2 cellular contexts compared by ENCODE assay signal in genomic region chr4:176622251-176622968, GRCh38.
A peak's percentile ranks its signal among the peaks of the same experiment; 100 is the strongest.
TF ChIP-seq lines count a peak whose summit lies in the region.

No MANE protein-coding gene starts in this region.

TF ChIP-seq in IMR-90, 13 proteins besides CTCF, POLR2A, EP300 and RAD21:
- TF ChIP-seq, protein P1, sequence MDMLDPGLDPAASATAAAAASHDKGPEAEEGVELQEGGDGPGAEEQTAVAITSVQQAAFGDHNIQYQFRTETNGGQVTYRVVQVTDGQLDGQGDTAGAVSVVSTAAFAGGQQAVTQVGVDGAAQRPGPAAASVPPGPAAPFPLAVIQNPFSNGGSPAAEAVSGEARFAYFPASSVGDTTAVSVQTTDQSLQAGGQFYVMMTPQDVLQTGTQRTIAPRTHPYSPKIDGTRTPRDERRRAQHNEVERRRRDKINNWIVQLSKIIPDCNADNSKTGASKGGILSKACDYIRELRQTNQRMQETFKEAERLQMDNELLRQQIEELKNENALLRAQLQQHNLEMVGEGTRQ (IDR thresholded peaks at IDR 0.05; ENCODE audit: low read depth, low read length), result no peak
- TF ChIP-seq CHD1 (IDR thresholded peaks at IDR 0.05; ENCODE audit: low read depth, low read length), result no peak
- no peak for TF ChIP-seq BHLHE40 (IDR thresholded peaks at IDR 0.05; ENCODE audit: low read depth, low read length)
- no peak for TF ChIP-seq RCOR1 (IDR thresholded peaks at IDR 0.05; ENCODE audit: insufficient replicate concordance, low read length)
- no peak for TF ChIP-seq MAZ (IDR thresholded peaks at IDR 0.05; ENCODE audit: borderline replicate concordance, low read depth, low read length)
- TF ChIP-seq RFX5 (IDR thresholded peaks at IDR 0.05; ENCODE audit: low read depth, low read length), result no peak
- TF ChIP-seq CEBPB (IDR thresholded peaks at IDR 0.05; ENCODE audit: low read depth, low read length), result peak; percentile 96
- no peak for TF ChIP-seq MAFK (IDR thresholded peaks at IDR 0.05; ENCODE audit: low read depth, low read length)
TF ChIP-seq in IMR-90: peak in this region for 1.

TF ChIP-seq in GM23338, 12 proteins besides CTCF, POLR2A, EP300 and RAD21:
- TF ChIP-seq POLR2AphosphoS5 (IDR thresholded peaks at IDR 0.05; ENCODE audit: low read depth) (no peak), EZH2 (IDR thresholded peaks at IDR 0.05; ENCODE audit: low read depth, unreplicated experiment) (no peak), CREB1 (CRISPR knock-in tag; IDR thresholded peaks at IDR 0.05; ENCODE audit: low read depth) (no peak), STAT1 (IDR thresholded peaks at IDR 0.05; ENCODE audit: unreplicated experiment) (no peak), ZNF331 (CRISPR knock-in tag; IDR thresholded peaks at IDR 0.05; ENCODE audit: low read depth) (no peak), EZH2phosphoT487 (IDR thresholded peaks at IDR 0.05; ENCODE audit: unreplicated experiment) (no peak), ETS1 (IDR thresholded peaks at IDR 0.05) (no peak), NANOG (IDR thresholded peaks at IDR 0.05; ENCODE audit: borderline replicate concordance) (no peak), ZNF114 (CRISPR knock-in tag; IDR thresholded peaks at IDR 0.05) (no peak), JUNB (IDR thresholded peaks at IDR 0.05; ENCODE audit: unreplicated experiment) (no peak)
- TF ChIP-seq, protein P2, sequence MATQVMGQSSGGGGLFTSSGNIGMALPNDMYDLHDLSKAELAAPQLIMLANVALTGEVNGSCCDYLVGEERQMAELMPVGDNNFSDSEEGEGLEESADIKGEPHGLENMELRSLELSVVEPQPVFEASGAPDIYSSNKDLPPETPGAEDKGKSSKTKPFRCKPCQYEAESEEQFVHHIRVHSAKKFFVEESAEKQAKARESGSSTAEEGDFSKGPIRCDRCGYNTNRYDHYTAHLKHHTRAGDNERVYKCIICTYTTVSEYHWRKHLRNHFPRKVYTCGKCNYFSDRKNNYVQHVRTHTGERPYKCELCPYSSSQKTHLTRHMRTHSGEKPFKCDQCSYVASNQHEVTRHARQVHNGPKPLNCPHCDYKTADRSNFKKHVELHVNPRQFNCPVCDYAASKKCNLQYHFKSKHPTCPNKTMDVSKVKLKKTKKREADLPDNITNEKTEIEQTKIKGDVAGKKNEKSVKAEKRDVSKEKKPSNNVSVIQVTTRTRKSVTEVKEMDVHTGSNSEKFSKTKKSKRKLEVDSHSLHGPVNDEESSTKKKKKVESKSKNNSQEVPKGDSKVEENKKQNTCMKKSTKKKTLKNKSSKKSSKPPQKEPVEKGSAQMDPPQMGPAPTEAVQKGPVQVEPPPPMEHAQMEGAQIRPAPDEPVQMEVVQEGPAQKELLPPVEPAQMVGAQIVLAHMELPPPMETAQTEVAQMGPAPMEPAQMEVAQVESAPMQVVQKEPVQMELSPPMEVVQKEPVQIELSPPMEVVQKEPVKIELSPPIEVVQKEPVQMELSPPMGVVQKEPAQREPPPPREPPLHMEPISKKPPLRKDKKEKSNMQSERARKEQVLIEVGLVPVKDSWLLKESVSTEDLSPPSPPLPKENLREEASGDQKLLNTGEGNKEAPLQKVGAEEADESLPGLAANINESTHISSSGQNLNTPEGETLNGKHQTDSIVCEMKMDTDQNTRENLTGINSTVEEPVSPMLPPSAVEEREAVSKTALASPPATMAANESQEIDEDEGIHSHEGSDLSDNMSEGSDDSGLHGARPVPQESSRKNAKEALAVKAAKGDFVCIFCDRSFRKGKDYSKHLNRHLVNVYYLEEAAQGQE (IDR thresholded peaks at IDR 0.05; ENCODE audit: unreplicated experiment), result no peak
- TF ChIP-seq, protein P3, sequence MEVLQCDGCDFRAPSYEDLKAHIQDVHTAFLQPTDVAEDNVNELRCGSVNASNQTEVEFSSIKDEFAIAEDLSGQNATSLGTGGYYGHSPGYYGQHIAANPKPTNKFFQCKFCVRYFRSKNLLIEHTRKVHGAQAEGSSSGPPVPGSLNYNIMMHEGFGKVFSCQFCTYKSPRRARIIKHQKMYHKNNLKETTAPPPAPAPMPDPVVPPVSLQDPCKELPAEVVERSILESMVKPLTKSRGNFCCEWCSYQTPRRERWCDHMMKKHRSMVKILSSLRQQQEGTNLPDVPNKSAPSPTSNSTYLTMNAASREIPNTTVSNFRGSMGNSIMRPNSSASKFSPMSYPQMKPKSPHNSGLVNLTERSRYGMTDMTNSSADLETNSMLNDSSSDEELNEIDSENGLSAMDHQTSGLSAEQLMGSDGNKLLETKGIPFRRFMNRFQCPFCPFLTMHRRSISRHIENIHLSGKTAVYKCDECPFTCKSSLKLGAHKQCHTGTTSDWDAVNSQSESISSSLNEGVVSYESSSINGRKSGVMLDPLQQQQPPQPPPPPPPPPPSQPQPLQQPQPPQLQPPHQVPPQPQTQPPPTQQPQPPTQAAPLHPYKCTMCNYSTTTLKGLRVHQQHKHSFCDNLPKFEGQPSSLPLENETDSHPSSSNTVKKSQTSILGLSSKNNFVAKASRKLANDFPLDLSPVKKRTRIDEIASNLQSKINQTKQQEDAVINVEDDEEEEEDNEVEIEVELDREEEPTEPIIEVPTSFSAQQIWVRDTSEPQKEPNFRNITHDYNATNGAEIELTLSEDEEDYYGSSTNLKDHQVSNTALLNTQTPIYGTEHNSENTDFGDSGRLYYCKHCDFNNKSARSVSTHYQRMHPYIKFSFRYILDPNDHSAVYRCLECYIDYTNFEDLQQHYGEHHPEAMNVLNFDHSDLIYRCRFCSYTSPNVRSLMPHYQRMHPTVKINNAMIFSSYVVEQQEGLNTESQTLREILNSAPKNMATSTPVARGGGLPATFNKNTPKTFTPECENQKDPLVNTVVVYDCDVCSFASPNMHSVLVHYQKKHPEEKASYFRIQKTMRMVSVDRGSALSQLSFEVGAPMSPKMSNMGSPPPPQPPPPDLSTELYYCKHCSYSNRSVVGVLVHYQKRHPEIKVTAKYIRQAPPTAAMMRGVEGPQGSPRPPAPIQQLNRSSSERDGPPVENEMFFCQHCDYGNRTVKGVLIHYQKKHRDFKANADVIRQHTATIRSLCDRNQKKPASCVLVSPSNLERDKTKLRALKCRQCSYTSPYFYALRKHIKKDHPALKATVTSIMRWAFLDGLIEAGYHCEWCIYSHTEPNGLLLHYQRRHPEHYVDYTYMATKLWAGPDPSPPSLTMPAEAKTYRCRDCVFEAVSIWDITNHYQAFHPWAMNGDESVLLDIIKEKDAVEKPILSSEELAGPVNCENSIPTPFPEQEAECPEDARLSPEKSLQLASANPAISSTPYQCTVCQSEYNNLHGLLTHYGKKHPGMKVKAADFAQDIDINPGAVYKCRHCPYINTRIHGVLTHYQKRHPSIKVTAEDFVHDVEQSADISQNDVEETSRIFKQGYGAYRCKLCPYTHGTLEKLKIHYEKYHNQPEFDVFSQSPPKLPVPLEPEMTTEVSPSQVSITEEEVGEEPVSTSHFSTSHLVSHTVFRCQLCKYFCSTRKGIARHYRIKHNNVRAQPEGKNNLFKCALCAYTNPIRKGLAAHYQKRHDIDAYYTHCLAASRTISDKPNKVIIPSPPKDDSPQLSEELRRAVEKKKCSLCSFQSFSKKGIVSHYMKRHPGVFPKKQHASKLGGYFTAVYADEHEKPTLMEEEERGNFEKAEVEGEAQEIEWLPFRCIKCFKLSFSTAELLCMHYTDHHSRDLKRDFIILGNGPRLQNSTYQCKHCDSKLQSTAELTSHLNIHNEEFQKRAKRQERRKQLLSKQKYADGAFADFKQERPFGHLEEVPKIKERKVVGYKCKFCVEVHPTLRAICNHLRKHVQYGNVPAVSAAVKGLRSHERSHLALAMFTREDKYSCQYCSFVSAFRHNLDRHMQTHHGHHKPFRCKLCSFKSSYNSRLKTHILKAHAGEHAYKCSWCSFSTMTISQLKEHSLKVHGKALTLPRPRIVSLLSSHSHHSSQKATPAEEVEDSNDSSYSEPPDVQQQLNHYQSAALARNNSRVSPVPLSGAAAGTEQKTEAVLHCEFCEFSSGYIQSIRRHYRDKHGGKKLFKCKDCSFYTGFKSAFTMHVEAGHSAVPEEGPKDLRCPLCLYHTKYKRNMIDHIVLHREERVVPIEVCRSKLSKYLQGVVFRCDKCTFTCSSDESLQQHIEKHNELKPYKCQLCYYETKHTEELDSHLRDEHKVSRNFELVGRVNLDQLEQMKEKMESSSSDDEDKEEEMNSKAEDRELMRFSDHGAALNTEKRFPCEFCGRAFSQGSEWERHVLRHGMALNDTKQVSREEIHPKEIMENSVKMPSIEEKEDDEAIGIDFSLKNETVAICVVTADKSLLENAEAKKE (CRISPR knock-in tag; IDR thresholded peaks at IDR 0.05), result no peak
